In genomic region chr2:43193652-43193995, GRCh38 we compare ENCODE assay signal across 14 cellular contexts. TPM values are rescaled to one million over a fixed set of nuclear protein-coding genes. Genes with fewer than 3 reads are reported as not detected.
A peak's percentile ranks its signal among the peaks of the same experiment; 100 is the strongest.
DNase-seq lines count a peak whose midpoint lies in the region; ATAC-seq and TF ChIP-seq lines count a peak whose summit lies in the region.
"Had no signal": no experiment of that assay in that cellular context is flagged by ENCODE, and none has a peak within 500 bp of the region (broad histone marks: within the 10 kb centered on the region; RNA-seq: fewer than 3 reads in every experiment).

No MANE protein-coding gene starts in this region.

- H3K36me3 Mint-ChIP-seq in activated T-cell treated with anti-CD3 and anti-CD28 coated beads, Interleukin-2, amount 50 U/mL, for 72 hours (ENCODE audit: insufficient read depth in 2 of 2), result peaks cover 0 to 3% of the 10 kb centered on the region in 2 donors
- peaks cover 2% of the 10 kb centered on the region for H3K36me3 Mint-ChIP-seq in activated T-helper 1 cell treated with anti-CD3 and anti-CD28 coated beads, Interleukin-12 subunit alpha, Interleukin-12 subunit beta, Interleukin-2, Interleukin-4 antibody, amounts not matched to agents 30 ng/mL and 10 ng/mL and 1 ng/mL, durations not matched to agents 14 hours and 24 hours and 36 hours (ENCODE audit: low read depth)
- H3K36me3 Mint-ChIP-seq in memory B cell (no peaks in the 10 kb centered on the region), type B pancreatic cell (no peaks in the 10 kb centered on the region)

- no peak overlapping the region for H3K27ac ChIP-seq in tibial artery
- H3K27ac ChIP-seq: ovary had no signal

- no peaks in the 10 kb centered on the region for H3K9me3 ChIP-seq in tibial artery
- H3K9me3 ChIP-seq: ovary had no signal

- H3K36me3 ChIP-seq in tibial artery, result no peaks in the 10 kb centered on the region
- H3K36me3 ChIP-seq: ovary had no signal

- no peak for ATAC-seq in activated T-cell treated with anti-CD3 and anti-CD28 coated beads, Interleukin-2, amount 50 U/mL, for 72 hours (replicated peaks in 1 of 2)
- no peak for ATAC-seq in memory B cell (ENCODE audit: low read depth)
- no peak for ATAC-seq in GM18498 (IDR thresholded peaks at IDR 0.05; ENCODE audit: unreplicated experiment)

- no peak for DNase-seq in activated T-cell treated with anti-CD3 and anti-CD28 coated beads, Interleukin-2, amount 50 U/mL, for 72 hours
- no peak for DNase-seq in activated T-cell treated with anti-CD3 and anti-CD28 coated beads, Interleukin-2, amount 50 U/mL, for 48 hours
- no peak for DNase-seq in activated T-helper 1 cell treated with anti-CD3 and anti-CD28 coated beads, Interleukin-12 subunit alpha, Interleukin-12 subunit beta, Interleukin-2, Interleukin-4 antibody, amounts not matched to agents 30 ng/mL and 10 ng/mL and 1 ng/mL, durations not matched to agents 14 hours and 24 hours and 36 hours (ENCODE audit: low spot score)
- DNase-seq in memory B cell (ENCODE audit: low spot score in 2 of 2), result no peak
- DNase-seq in type B pancreatic cell (ENCODE audit: extremely low spot score, unreplicated experiment), result no peak
- no peak for DNase-seq in NCI-H2081 (lab: John Stamatoyannopoulos, UW)
- no peak for DNase-seq in tibial artery
- DNase-seq: activated gamma-delta T cell; GOT3; islet precursor cell; KG1; ovary; stimulated activated CD4-positive, alpha-beta T cell treated with anti-CD3 and anti-CD28 coated beads, Interleukin-2, amount 100 ng/mL, for 24 hours had no signal

- H3K27me3 ChIP-seq in tibial artery, result no peaks in the 10 kb centered on the region
- H3K27me3 ChIP-seq: ovary had no signal

- TF ChIP-seq CTCF in type B pancreatic cell (conservative IDR thresholded peaks at IDR 0.05) (no peak), tibial artery (IDR thresholded peaks at IDR 0.05) (no peak)

- H3K9me3 Mint-ChIP-seq in activated T-cell treated with anti-CD3 and anti-CD28 coated beads, Interleukin-2, amount 50 U/mL, for 72 hours, result no peaks in the 10 kb centered on the region
- no peaks in the 10 kb centered on the region for H3K9me3 Mint-ChIP-seq in activated T-helper 1 cell treated with anti-CD3 and anti-CD28 coated beads, Interleukin-12 subunit alpha, Interleukin-12 subunit beta, Interleukin-2, Interleukin-4 antibody, amounts not matched to agents 30 ng/mL and 10 ng/mL and 1 ng/mL, durations not matched to agents 14 hours and 24 hours and 36 hours
- H3K9me3 Mint-ChIP-seq in memory B cell (peaks cover 1% of the 10 kb centered on the region), type B pancreatic cell (no peaks in the 10 kb centered on the region)

- peak overlapping the region; percentile 80 to 90 for H3K4me3 Mint-ChIP-seq in activated T-cell treated with anti-CD3 and anti-CD28 coated beads, Interleukin-2, amount 50 U/mL, for 72 hours
- peak overlapping the region; percentile 79 for H3K4me3 Mint-ChIP-seq in activated T-helper 1 cell treated with anti-CD3 and anti-CD28 coated beads, Interleukin-12 subunit alpha, Interleukin-12 subunit beta, Interleukin-2, Interleukin-4 antibody, amounts not matched to agents 30 ng/mL and 10 ng/mL and 1 ng/mL, durations not matched to agents 14 hours and 24 hours and 36 hours
- H3K4me3 Mint-ChIP-seq in memory B cell (no peak overlapping the region), type B pancreatic cell (no peak overlapping the region)

- H3K4me1 Mint-ChIP-seq in activated T-cell treated with anti-CD3 and anti-CD28 coated beads, Interleukin-2, amount 50 U/mL, for 72 hours (ENCODE audit: low read depth), result peaks cover 56% of the 10 kb centered on the region
- H3K4me1 Mint-ChIP-seq in activated T-helper 1 cell treated with anti-CD3 and anti-CD28 coated beads, Interleukin-12 subunit alpha, Interleukin-12 subunit beta, Interleukin-2, Interleukin-4 antibody, amounts not matched to agents 30 ng/mL and 10 ng/mL and 1 ng/mL, durations not matched to agents 14 hours and 24 hours and 36 hours (ENCODE audit: low read depth), result peaks cover 51% of the 10 kb centered on the region
- peaks cover 37% of the 10 kb centered on the region for H3K4me1 Mint-ChIP-seq in memory B cell
- peaks cover 39% of the 10 kb centered on the region for H3K4me1 Mint-ChIP-seq in type B pancreatic cell (ENCODE audit: unreplicated experiment)

- H3K4me1 ChIP-seq in tibial artery, result no peaks in the 10 kb centered on the region

- H3K27me3 Mint-ChIP-seq in activated T-cell treated with anti-CD3 and anti-CD28 coated beads, Interleukin-2, amount 50 U/mL, for 72 hours (ENCODE audit: low read depth), result no peaks in the 10 kb centered on the region
- no peaks in the 10 kb centered on the region for H3K27me3 Mint-ChIP-seq in activated T-helper 1 cell treated with anti-CD3 and anti-CD28 coated beads, Interleukin-12 subunit alpha, Interleukin-12 subunit beta, Interleukin-2, Interleukin-4 antibody, amounts not matched to agents 30 ng/mL and 10 ng/mL and 1 ng/mL, durations not matched to agents 14 hours and 24 hours and 36 hours (ENCODE audit: insufficient read depth)
- H3K27me3 Mint-ChIP-seq in memory B cell (no peaks in the 10 kb centered on the region), type B pancreatic cell (no peaks in the 10 kb centered on the region)

- peak overlapping the region; percentile 74 for H3K27ac Mint-ChIP-seq in activated T-cell treated with anti-CD3 and anti-CD28 coated beads, Interleukin-2, amount 50 U/mL, for 72 hours
- peak overlapping the region; percentile 92 for H3K27ac Mint-ChIP-seq in activated T-helper 1 cell treated with anti-CD3 and anti-CD28 coated beads, Interleukin-12 subunit alpha, Interleukin-12 subunit beta, Interleukin-2, Interleukin-4 antibody, amounts not matched to agents 30 ng/mL and 10 ng/mL and 1 ng/mL, durations not matched to agents 14 hours and 24 hours and 36 hours
- H3K27ac Mint-ChIP-seq in memory B cell (peak overlapping the region; percentile 95), type B pancreatic cell (peak overlapping the region; percentile 89)

- intact Hi-C loops in activated T-helper 1 cell treated with anti-CD3 and anti-CD28 coated beads, Interleukin-12 subunit alpha, Interleukin-12 subunit beta, Interleukin-2, Interleukin-4 antibody, amounts not matched to agents 30 ng/mL and 10 ng/mL and 1 ng/mL, durations not matched to agents 14 hours and 24 hours and 36 hours (cut with micrococcal nuclease), result no loop called here
- intact Hi-C loops in tibial artery (cut with DNase I; ENCODE audit: low total_unique reads), result no loop called here

- H3K4me3 ChIP-seq in tibial artery, result no peak overlapping the region
- H3K4me3 ChIP-seq: ovary had no signal

RNA-seq across cellular contexts. Expression of gene ZFP36L2, which starts 32.8 kb away (rescaled TPM):
- total RNA-seq in activated T-cell treated with anti-CD3 and anti-CD28 coated beads, Interleukin-2, amount 50 U/mL, for 72 hours, result 10 to 100 TPM; 70.8 to 86.4 TPM
- total RNA-seq in activated T-helper 1 cell treated with anti-CD3 and anti-CD28 coated beads, Interleukin-12 subunit alpha, Interleukin-12 subunit beta, Interleukin-2, Interleukin-4 antibody, amounts not matched to agents 30 ng/mL and 10 ng/mL and 1 ng/mL, durations not matched to agents 14 hours and 24 hours and 36 hours, result 92.3 TPM in 2 replicates
- total RNA-seq in type B pancreatic cell (ENCODE audit: low replicate concordance), result 198 and 437 TPM in 2 replicates

Comparison
In these comparisons a context has a peak if more than half of its experiments do, and no peak if none do; other contexts are left out.
1. H3K4me3 Mint-ChIP-seq: peak in activated T-cell treated with anti-CD3 and anti-CD28 coated beads, Interleukin-2, amount 50 U/mL, for 72 hours (2 of 2) and activated T-helper 1 cell treated with anti-CD3 and anti-CD28 coated beads, Interleukin-12 subunit alpha, Interleukin-12 subunit beta, Interleukin-2, Interleukin-4 antibody, amounts not matched to agents 30 ng/mL and 10 ng/mL and 1 ng/mL, durations not matched to agents 14 hours and 24 hours and 36 hours (single experiment); none in memory B cell (single experiment) and type B pancreatic cell (single experiment).
2. Peak in every context shown above with its lines, with median percentiles within 50 percentile points of each other: H3K27ac Mint-ChIP-seq.